ENCODE assay signal across 8 cellular contexts in the genomic region with DNA sequence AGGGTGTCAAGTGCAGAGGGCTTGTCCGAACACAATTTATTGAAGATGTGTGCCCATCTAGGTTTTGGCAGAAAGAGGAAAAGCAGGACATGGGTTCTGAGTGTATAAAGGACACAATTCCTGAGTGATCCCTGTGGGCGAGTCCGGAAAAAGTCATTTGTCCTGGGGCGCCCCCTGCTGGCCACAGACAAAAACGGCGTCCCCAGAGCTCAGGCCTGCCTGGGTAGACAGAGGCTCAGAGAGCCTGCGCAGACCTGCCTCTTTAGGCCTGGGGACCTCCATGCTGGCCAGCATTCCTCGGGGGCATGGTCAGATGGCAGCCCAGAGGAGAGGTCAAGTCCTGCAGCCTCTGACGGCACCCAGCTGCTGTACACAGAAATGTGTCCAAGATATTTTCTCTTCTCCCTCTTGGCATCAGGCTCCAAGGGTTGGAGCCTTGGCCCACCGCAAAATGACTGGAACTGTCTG.
DNase-seq lines count a peak whose midpoint lies in the region; ATAC-seq and TF ChIP-seq lines count a peak whose summit lies in the region.

No MANE protein-coding gene starts in this region.

- POLR2A ChIA-PET in naive thymus-derived CD4-positive, alpha-beta T cell (lab: Charles Lee) = no interaction called here

- no peaks in the 10 kb centered on the region for H3K9me3 Mint-ChIP-seq in naive thymus-derived CD4-positive, alpha-beta T cell
- no peaks in the 10 kb centered on the region for H3K9me3 Mint-ChIP-seq in stimulated activated memory B cell treated with anti-CD40 and anti-IgM and Interleukin-4, amounts not matched to agents 10 μg/mL and 1 μg/mL and 100 μg/mL, for 72 hours

- peak overlapping the region in 1 of 9 donors; percentile 45 for H3K27ac Mint-ChIP-seq in naive thymus-derived CD4-positive, alpha-beta T cell
- no peak overlapping the region for H3K27ac Mint-ChIP-seq in stimulated activated memory B cell treated with anti-CD40 and anti-IgM and Interleukin-4, amounts not matched to agents 10 μg/mL and 1 μg/mL and 100 μg/mL, for 72 hours

- no peaks in the 10 kb centered on the region for H3K36me3 Mint-ChIP-seq in naive thymus-derived CD4-positive, alpha-beta T cell
- no peaks in the 10 kb centered on the region for H3K36me3 Mint-ChIP-seq in stimulated activated memory B cell treated with anti-CD40 and anti-IgM and Interleukin-4, amounts not matched to agents 10 μg/mL and 1 μg/mL and 100 μg/mL, for 72 hours

- 3% methylated on average over 6 of the region's 10 CpGs for WGBS in esophagus muscularis mucosa

- H3K27me3 ChIP-seq in esophagus muscularis mucosa = peaks cover 0 to 32% (median 0%) of the 10 kb centered on the region in 4 donors
- no peaks in the 10 kb centered on the region for H3K27me3 ChIP-seq in naive thymus-derived CD4-positive, alpha-beta T cell (ENCODE audit: control insufficient read depth in 2 of 2, insufficient read depth in 2 of 2, low read length in 2 of 2)

- ATAC-seq in naive thymus-derived CD4-positive, alpha-beta T cell = peak; percentile 81
- peak; percentile 76 for ATAC-seq in stimulated activated memory B cell treated with anti-CD40 and anti-IgM and Interleukin-4, amounts not matched to agents 10 μg/mL and 1 μg/mL and 100 μg/mL, for 72 hours
- ATAC-seq in HG03571 (IDR thresholded peaks at IDR 0.05; ENCODE audit: unreplicated experiment) = no peak

- no peak for TF ChIP-seq EP300 in esophagus muscularis mucosa (IDR thresholded peaks at IDR 0.05)

- CTCF ChIA-PET in naive thymus-derived CD4-positive, alpha-beta T cell (lab: Charles Lee) = interaction anchor here (0.8 to 5.8 kb wide), 5 partner anchors 13 to 126 kb away, joined by 3 to 88 read pairs (median 3); no protein-coding TSS in a partner anchor

- TF ChIP-seq CTCF in esophagus muscularis mucosa (IDR thresholded peaks at IDR 0.05) = peak; percentile 88 to 95 (median 92)

- intact Hi-C loops in esophagus muscularis mucosa (cut with DNase I) = loop anchor here (1.0 kb wide), 1 partner anchor 115 kb away; no protein-coding TSS in a partner anchor
- intact Hi-C loops in naive thymus-derived CD4-positive, alpha-beta T cell (cut with micrococcal nuclease) = loop anchor here (1.0 to 2.0 kb wide), 5 partner anchors 66 to 361 kb away; a partner anchor contains a TSS

- H3K4me1 ChIP-seq in esophagus muscularis mucosa = no peaks in the 10 kb centered on the region
- H3K4me1 ChIP-seq in naive thymus-derived CD4-positive, alpha-beta T cell (ENCODE audit: control insufficient read depth in 2 of 2, insufficient read depth in 2 of 2, low read length in 2 of 2) = no peaks in the 10 kb centered on the region

- H3K4me3 Mint-ChIP-seq in naive thymus-derived CD4-positive, alpha-beta T cell = no peak overlapping the region
- H3K4me3 Mint-ChIP-seq in stimulated activated memory B cell treated with anti-CD40 and anti-IgM and Interleukin-4, amounts not matched to agents 10 μg/mL and 1 μg/mL and 100 μg/mL, for 72 hours = no peak overlapping the region

- H3K4me1 Mint-ChIP-seq in naive thymus-derived CD4-positive, alpha-beta T cell = peaks cover 0 to 10% (median 0%) of the 10 kb centered on the region in 7 donors
- peaks cover 14% of the 10 kb centered on the region for H3K4me1 Mint-ChIP-seq in stimulated activated memory B cell treated with anti-CD40 and anti-IgM and Interleukin-4, amounts not matched to agents 10 μg/mL and 1 μg/mL and 100 μg/mL, for 72 hours

- no peak overlapping the region for H3K4me3 ChIP-seq in esophagus muscularis mucosa
- H3K4me3 ChIP-seq in naive thymus-derived CD4-positive, alpha-beta T cell (ENCODE audit: low read length) = no peak overlapping the region

- no peaks in the 10 kb centered on the region for H3K9me3 ChIP-seq in esophagus muscularis mucosa
- H3K9me3 ChIP-seq in naive thymus-derived CD4-positive, alpha-beta T cell (ENCODE audit: control insufficient read depth in 2 of 3, low read length in 3 of 3) = no peaks in the 10 kb centered on the region

- H3K27ac ChIP-seq in esophagus muscularis mucosa (replicated peaks in 1 of 4) = no peak overlapping the region
- H3K27ac ChIP-seq in naive thymus-derived CD4-positive, alpha-beta T cell (ENCODE audit: low read depth, low read length) = no peak overlapping the region

- peaks cover 0 to 10% (median 0%) of the 10 kb centered on the region in 5 donors for H3K27me3 Mint-ChIP-seq in naive thymus-derived CD4-positive, alpha-beta T cell
- H3K27me3 Mint-ChIP-seq in stimulated activated memory B cell treated with anti-CD40 and anti-IgM and Interleukin-4, amounts not matched to agents 10 μg/mL and 1 μg/mL and 100 μg/mL, for 72 hours = peaks cover 14% of the 10 kb centered on the region

- DNase-seq in DMS79 (lab: John Stamatoyannopoulos, UW) (peak; percentile 38), HK-2 (ENCODE audit: unreplicated experiment) (peak; percentile 84), NOMO-1 treated with DMSO at 0.1 percent for 48 hours (lab: John Stamatoyannopoulos, UW; ENCODE audit: unreplicated experiment) (peak; percentile 24), activated T-cell treated with anti-CD3 and anti-CD28 coated beads for 4 hours (peak; percentile 67), esophagus muscularis mucosa (ENCODE audit: extremely low spot score) (peak; percentile 97)
- peak; percentile 28 to 80 (median 62) for DNase-seq in naive thymus-derived CD4-positive, alpha-beta T cell

- TF ChIP-seq POLR2A in esophagus muscularis mucosa (IDR thresholded peaks at IDR 0.05; ENCODE audit: low read depth) = no peak

- H3K36me3 ChIP-seq in esophagus muscularis mucosa = no peaks in the 10 kb centered on the region
- H3K36me3 ChIP-seq in naive thymus-derived CD4-positive, alpha-beta T cell (ENCODE audit: control insufficient read depth in 2 of 3, insufficient read depth in 3 of 3, low read length in 3 of 3) = no peaks in the 10 kb centered on the region

Comparison
In these comparisons a context has a peak if more than half of its experiments do, and no peak if none do; other contexts are left out.
1. DNase-seq: peak in every context shown above with its lines; median percentile 97 in esophagus muscularis mucosa; 84 in HK-2; 67 in activated T-cell treated with anti-CD3 and anti-CD28 coated beads for 4 hours; 62 in naive thymus-derived CD4-positive, alpha-beta T cell; 38 in DMS79; 24 in NOMO-1 treated with DMSO at 0.1 percent for 48 hours.